In the genomic region with DNA sequence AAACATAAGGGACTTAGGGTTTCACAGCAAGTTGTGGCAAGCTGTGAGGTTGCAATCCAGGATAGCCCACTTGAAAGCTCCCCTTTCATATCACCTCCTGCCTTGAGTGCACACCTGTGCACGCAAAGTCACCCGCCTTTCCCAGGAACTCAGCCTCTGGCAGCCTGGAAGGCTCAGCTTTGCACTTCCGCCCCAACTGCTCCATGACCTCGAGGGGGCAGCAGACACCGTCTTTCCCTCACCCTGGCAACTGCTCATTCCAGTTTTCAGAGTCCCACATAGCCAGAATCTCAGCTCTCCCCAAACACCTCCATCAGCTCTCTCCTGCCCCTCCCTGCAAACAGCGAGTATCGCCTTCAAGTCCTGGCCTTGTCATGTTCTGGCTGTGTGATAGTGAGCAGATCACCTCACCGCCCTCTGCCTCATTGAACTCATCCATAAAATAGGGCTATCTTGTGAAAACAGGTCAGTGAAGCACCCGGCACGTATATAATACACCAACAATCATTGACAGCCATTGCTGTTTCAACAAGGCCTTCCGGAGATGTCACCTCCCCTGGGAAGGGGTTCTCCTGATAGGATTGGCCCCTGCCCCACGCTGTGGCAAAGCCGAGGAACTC, we compare ENCODE assay signal across 1 cellular context.
A peak's percentile ranks its signal among the peaks of the same experiment; 100 is the strongest.
TF ChIP-seq lines count a peak whose summit lies in the region.

No MANE protein-coding gene starts in this region.

TF ChIP-seq in HepG2, 621 proteins besides CTCF, POLR2A, EP300 and RAD21 (continued from another document and continues in another):
- TF ChIP-seq, protein P1, sequence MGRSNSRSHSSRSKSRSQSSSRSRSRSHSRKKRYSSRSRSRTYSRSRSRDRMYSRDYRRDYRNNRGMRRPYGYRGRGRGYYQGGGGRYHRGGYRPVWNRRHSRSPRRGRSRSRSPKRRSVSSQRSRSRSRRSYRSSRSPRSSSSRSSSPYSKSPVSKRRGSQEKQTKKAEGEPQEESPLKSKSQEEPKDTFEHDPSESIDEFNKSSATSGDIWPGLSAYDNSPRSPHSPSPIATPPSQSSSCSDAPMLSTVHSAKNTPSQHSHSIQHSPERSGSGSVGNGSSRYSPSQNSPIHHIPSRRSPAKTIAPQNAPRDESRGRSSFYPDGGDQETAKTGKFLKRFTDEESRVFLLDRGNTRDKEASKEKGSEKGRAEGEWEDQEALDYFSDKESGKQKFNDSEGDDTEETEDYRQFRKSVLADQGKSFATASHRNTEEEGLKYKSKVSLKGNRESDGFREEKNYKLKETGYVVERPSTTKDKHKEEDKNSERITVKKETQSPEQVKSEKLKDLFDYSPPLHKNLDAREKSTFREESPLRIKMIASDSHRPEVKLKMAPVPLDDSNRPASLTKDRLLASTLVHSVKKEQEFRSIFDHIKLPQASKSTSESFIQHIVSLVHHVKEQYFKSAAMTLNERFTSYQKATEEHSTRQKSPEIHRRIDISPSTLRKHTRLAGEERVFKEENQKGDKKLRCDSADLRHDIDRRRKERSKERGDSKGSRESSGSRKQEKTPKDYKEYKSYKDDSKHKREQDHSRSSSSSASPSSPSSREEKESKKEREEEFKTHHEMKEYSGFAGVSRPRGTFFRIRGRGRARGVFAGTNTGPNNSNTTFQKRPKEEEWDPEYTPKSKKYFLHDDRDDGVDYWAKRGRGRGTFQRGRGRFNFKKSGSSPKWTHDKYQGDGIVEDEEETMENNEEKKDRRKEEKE (IDR thresholded peaks at IDR 0.05): no peak
- TF ChIP-seq ATF7-NPFF (CRISPR knock-in tag; IDR thresholded peaks at IDR 0.05; ENCODE audit: low read depth) (no peak), MIXL1 (CRISPR knock-in tag; IDR thresholded peaks at IDR 0.05) (no peak), SP1 (IDR thresholded peaks at IDR 0.05) (no peak), SP1 (CRISPR knock-in tag; IDR thresholded peaks at IDR 0.05) (no peak), ZNF724P (CRISPR knock-in tag; IDR thresholded peaks at IDR 0.05; ENCODE audit: borderline replicate concordance) (0 out of 2 replicates have a peak, but pooled peaks have one; percentile 36), AGO2 (optimal IDR thresholded peaks at IDR 0.05; ENCODE audit: low read depth, low read length) (no peak), HNRNPLL (IDR thresholded peaks at IDR 0.05; ENCODE audit: low read depth, low read length, poor library complexity, severe bottlenecking) (no peak), MATR3 (CRISPR knock-in tag; IDR thresholded peaks at IDR 0.05) (no peak), ZNF501 (CRISPR knock-in tag; IDR thresholded peaks at IDR 0.05) (0 out of 2 replicates have a peak, but pooled peaks have one; percentile 27), HNRNPL (IDR thresholded peaks at IDR 0.05; ENCODE audit: low read depth, low read length) (no peak), RAD51 (IDR thresholded peaks at IDR 0.05; ENCODE audit: borderline replicate concordance) (no peak), ZNF562 (CRISPR knock-in tag; IDR thresholded peaks at IDR 0.05; ENCODE audit: borderline replicate concordance) (no peak), ELF3 (CRISPR knock-in tag; IDR thresholded peaks at IDR 0.05) (peak; percentile 95), ZNF251 (CRISPR knock-in tag; IDR thresholded peaks at IDR 0.05) (no peak), ERF (CRISPR knock-in tag; IDR thresholded peaks at IDR 0.05) (peak; percentile 97), SALL2 (CRISPR knock-in tag; IDR thresholded peaks at IDR 0.05) (no peak), CREB1 (IDR thresholded peaks at IDR 0.05) (no peak), CREB1 (CRISPR knock-in tag; IDR thresholded peaks at IDR 0.05) (peak; percentile 39; the same call in 1 of the 2 replicates), BORCS8-MEF2B (CRISPR knock-in tag; IDR thresholded peaks at IDR 0.05) (no peak), SOX6 (IDR thresholded peaks at IDR 0.05) (no peak), SOX6 (CRISPR knock-in tag; IDR thresholded peaks at IDR 0.05) (peak; percentile 32; the same call in 1 of the 2 replicates), ZNF619 (CRISPR knock-in tag; IDR thresholded peaks at IDR 0.05) (peak; percentile 70; the same call in 1 of the 2 replicates), ZFP62 (CRISPR knock-in tag; IDR thresholded peaks at IDR 0.05) (no peak), PHF20 (CRISPR knock-in tag; IDR thresholded peaks at IDR 0.05) (no peak), ZNF30 (CRISPR knock-in tag; IDR thresholded peaks at IDR 0.05) (no peak), NFE2L2 (IDR thresholded peaks at IDR 0.05; ENCODE audit: low read length) (0 out of 2 replicates have a peak, but pooled peaks have one; percentile 24), ZNF564 (CRISPR knock-in tag; IDR thresholded peaks at IDR 0.05) (no peak)
- TF ChIP-seq, protein P2, sequence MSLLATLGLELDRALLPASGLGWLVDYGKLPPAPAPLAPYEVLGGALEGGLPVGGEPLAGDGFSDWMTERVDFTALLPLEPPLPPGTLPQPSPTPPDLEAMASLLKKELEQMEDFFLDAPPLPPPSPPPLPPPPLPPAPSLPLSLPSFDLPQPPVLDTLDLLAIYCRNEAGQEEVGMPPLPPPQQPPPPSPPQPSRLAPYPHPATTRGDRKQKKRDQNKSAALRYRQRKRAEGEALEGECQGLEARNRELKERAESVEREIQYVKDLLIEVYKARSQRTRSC (CRISPR knock-in tag; IDR thresholded peaks at IDR 0.05; ENCODE audit: low read depth): no peak
- TF ChIP-seq, protein P3, sequence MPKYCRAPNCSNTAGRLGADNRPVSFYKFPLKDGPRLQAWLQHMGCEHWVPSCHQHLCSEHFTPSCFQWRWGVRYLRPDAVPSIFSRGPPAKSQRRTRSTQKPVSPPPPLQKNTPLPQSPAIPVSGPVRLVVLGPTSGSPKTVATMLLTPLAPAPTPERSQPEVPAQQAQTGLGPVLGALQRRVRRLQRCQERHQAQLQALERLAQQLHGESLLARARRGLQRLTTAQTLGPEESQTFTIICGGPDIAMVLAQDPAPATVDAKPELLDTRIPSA (CRISPR knock-in tag; IDR thresholded peaks at IDR 0.05; ENCODE audit: borderline replicate concordance): no peak
- TF ChIP-seq, protein P4, sequence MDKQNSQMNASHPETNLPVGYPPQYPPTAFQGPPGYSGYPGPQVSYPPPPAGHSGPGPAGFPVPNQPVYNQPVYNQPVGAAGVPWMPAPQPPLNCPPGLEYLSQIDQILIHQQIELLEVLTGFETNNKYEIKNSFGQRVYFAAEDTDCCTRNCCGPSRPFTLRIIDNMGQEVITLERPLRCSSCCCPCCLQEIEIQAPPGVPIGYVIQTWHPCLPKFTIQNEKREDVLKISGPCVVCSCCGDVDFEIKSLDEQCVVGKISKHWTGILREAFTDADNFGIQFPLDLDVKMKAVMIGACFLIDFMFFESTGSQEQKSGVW (CRISPR knock-in tag; IDR thresholded peaks at IDR 0.05; ENCODE audit: borderline replicate concordance): no peak
- TF ChIP-seq, protein P5, sequence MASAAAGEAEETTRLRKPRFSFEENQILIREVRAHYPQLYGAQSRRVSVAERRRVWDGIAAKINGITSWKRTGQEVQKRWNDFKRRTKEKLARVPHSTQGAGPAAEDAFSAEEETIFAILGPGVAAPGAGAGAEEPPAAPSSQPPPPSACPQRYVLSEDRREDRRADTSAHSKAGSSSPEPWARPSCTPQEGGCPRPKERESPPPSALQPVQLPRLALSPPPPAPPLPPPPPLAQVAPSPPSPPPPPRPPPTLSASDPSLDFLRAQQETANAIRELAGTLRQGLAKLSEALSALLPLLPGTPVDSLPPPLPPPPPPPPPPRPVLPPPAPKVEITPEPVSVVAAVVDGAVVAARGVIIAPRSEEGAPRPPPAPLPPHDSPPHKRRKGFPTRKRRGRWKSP (CRISPR knock-in tag; IDR thresholded peaks at IDR 0.05): no peak
- TF ChIP-seq, protein P6, sequence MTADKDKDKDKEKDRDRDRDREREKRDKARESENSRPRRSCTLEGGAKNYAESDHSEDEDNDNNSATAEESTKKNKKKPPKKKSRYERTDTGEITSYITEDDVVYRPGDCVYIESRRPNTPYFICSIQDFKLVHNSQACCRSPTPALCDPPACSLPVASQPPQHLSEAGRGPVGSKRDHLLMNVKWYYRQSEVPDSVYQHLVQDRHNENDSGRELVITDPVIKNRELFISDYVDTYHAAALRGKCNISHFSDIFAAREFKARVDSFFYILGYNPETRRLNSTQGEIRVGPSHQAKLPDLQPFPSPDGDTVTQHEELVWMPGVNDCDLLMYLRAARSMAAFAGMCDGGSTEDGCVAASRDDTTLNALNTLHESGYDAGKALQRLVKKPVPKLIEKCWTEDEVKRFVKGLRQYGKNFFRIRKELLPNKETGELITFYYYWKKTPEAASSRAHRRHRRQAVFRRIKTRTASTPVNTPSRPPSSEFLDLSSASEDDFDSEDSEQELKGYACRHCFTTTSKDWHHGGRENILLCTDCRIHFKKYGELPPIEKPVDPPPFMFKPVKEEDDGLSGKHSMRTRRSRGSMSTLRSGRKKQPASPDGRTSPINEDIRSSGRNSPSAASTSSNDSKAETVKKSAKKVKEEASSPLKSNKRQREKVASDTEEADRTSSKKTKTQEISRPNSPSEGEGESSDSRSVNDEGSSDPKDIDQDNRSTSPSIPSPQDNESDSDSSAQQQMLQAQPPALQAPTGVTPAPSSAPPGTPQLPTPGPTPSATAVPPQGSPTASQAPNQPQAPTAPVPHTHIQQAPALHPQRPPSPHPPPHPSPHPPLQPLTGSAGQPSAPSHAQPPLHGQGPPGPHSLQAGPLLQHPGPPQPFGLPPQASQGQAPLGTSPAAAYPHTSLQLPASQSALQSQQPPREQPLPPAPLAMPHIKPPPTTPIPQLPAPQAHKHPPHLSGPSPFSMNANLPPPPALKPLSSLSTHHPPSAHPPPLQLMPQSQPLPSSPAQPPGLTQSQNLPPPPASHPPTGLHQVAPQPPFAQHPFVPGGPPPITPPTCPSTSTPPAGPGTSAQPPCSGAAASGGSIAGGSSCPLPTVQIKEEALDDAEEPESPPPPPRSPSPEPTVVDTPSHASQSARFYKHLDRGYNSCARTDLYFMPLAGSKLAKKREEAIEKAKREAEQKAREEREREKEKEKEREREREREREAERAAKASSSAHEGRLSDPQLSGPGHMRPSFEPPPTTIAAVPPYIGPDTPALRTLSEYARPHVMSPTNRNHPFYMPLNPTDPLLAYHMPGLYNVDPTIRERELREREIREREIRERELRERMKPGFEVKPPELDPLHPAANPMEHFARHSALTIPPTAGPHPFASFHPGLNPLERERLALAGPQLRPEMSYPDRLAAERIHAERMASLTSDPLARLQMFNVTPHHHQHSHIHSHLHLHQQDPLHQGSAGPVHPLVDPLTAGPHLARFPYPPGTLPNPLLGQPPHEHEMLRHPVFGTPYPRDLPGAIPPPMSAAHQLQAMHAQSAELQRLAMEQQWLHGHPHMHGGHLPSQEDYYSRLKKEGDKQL (CRISPR knock-in tag; IDR thresholded peaks at IDR 0.05; ENCODE audit: low read depth): no peak
- TF ChIP-seq, protein P7, sequence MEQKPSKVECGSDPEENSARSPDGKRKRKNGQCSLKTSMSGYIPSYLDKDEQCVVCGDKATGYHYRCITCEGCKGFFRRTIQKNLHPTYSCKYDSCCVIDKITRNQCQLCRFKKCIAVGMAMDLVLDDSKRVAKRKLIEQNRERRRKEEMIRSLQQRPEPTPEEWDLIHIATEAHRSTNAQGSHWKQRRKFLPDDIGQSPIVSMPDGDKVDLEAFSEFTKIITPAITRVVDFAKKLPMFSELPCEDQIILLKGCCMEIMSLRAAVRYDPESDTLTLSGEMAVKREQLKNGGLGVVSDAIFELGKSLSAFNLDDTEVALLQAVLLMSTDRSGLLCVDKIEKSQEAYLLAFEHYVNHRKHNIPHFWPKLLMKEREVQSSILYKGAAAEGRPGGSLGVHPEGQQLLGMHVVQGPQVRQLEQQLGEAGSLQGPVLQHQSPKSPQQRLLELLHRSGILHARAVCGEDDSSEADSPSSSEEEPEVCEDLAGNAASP (CRISPR knock-in tag; IDR thresholded peaks at IDR 0.05; ENCODE audit: borderline replicate concordance): peak; percentile 27; the same call in 1 of the 2 replicates
- TF ChIP-seq, protein P8, sequence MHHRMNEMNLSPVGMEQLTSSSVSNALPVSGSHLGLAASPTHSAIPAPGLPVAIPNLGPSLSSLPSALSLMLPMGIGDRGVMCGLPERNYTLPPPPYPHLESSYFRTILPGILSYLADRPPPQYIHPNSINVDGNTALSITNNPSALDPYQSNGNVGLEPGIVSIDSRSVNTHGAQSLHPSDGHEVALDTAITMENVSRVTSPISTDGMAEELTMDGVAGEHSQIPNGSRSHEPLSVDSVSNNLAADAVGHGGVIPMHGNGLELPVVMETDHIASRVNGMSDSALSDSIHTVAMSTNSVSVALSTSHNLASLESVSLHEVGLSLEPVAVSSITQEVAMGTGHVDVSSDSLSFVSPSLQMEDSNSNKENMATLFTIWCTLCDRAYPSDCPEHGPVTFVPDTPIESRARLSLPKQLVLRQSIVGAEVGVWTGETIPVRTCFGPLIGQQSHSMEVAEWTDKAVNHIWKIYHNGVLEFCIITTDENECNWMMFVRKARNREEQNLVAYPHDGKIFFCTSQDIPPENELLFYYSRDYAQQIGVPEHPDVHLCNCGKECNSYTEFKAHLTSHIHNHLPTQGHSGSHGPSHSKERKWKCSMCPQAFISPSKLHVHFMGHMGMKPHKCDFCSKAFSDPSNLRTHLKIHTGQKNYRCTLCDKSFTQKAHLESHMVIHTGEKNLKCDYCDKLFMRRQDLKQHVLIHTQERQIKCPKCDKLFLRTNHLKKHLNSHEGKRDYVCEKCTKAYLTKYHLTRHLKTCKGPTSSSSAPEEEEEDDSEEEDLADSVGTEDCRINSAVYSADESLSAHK (CRISPR knock-in tag; IDR thresholded peaks at IDR 0.05; ENCODE audit: borderline replicate concordance): no peak
- TF ChIP-seq, protein P9, sequence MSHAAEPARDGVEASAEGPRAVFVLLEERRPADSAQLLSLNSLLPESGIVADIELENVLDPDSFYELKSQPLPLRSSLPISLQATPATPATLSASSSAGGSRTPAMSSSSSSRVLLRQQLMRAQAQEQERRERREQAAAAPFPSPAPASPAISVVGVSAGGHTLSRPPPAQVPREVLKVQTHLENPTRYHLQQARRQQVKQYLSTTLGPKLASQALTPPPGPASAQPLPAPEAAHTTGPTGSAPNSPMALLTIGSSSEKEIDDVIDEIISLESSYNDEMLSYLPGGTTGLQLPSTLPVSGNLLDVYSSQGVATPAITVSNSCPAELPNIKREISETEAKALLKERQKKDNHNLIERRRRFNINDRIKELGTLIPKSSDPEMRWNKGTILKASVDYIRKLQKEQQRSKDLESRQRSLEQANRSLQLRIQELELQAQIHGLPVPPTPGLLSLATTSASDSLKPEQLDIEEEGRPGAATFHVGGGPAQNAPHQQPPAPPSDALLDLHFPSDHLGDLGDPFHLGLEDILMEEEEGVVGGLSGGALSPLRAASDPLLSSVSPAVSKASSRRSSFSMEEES (CRISPR knock-in tag; IDR thresholded peaks at IDR 0.05): no peak
- TF ChIP-seq, protein P10, sequence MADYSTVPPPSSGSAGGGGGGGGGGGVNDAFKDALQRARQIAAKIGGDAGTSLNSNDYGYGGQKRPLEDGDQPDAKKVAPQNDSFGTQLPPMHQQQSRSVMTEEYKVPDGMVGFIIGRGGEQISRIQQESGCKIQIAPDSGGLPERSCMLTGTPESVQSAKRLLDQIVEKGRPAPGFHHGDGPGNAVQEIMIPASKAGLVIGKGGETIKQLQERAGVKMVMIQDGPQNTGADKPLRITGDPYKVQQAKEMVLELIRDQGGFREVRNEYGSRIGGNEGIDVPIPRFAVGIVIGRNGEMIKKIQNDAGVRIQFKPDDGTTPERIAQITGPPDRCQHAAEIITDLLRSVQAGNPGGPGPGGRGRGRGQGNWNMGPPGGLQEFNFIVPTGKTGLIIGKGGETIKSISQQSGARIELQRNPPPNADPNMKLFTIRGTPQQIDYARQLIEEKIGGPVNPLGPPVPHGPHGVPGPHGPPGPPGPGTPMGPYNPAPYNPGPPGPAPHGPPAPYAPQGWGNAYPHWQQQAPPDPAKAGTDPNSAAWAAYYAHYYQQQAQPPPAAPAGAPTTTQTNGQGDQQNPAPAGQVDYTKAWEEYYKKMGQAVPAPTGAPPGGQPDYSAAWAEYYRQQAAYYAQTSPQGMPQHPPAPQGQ (CRISPR knock-in tag; IDR thresholded peaks at IDR 0.05; ENCODE audit: borderline replicate concordance): no peak
